8 cellular contexts compared by ENCODE assay signal in the genomic region with DNA sequence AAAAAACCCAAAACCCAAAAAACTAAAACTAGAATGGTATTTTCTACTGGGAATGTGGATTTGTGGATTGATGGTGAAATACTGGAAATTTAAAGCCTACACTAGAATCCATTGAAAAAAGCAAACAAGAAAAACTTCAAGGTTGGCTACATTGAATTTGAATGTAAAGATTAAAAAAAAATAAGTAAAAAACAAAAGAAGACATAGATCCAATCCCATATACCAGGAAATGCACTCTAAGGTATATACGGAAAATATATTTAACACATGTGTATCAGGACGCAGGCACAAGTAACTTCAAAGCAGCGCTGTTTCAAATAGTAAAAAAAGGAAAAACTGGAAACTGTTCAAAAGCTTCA. TPM values are rescaled to one million over a fixed set of nuclear protein-coding genes. Genes with fewer than 3 reads are reported as not detected.
DNase-seq lines count a peak whose midpoint lies in the region; ATAC-seq and TF ChIP-seq lines count a peak whose summit lies in the region.

No MANE protein-coding gene starts in this region.

- no peaks in the 10 kb centered on the region for H3K36me3 ChIP-seq in OCI-LY1 (ENCODE audit: insufficient read depth, low read length)
- H3K36me3 ChIP-seq in endodermal cell (ENCODE audit: control insufficient read depth, insufficient read depth, low read length), result no peaks in the 10 kb centered on the region
- no peaks in the 10 kb centered on the region for H3K36me3 ChIP-seq in neural progenitor cell

- DNase-seq in CD14-positive monocyte (ENCODE audit: low spot score) (no peak), endodermal cell (no peak), neural progenitor cell (ENCODE audit: low spot score) (no peak), NK-92 (lab: John Stamatoyannopoulos, UW; ENCODE audit: unreplicated experiment) (no peak), globus pallidus (ENCODE audit: low spot score) (no peak)

- peaks cover 16% of the 10 kb centered on the region for H3K4me1 Mint-ChIP-seq in CD14-positive monocyte
- peaks cover 12% of the 10 kb centered on the region for H3K4me1 Mint-ChIP-seq in endodermal cell
- peaks cover 16% of the 10 kb centered on the region for H3K4me1 Mint-ChIP-seq in neural progenitor cell

- peak overlapping the region in 3 of 7 donors; percentile 50 to 91 (median 77) for H3K27ac Mint-ChIP-seq in CD14-positive monocyte
- peak overlapping the region; percentile 68 for H3K27ac Mint-ChIP-seq in endodermal cell
- H3K27ac Mint-ChIP-seq in neural progenitor cell, result no peak overlapping the region

- intact Hi-C loops in CD14-positive monocyte (cut with micrococcal nuclease), result loop anchor here (2.0 to 10.0 kb wide), 3 partner anchors 66 to 234 kb away; partner anchors contain the start of genes NT5C3A (in 2 of the 2) and KBTBD2 (in 1 of the 2)

- H3K4me3 ChIP-seq in OCI-LY1 (ENCODE audit: low read depth, low read length, poor library complexity, severe bottlenecking), result peak overlapping the region; percentile 90
- peak overlapping the region; percentile 94 for H3K4me3 ChIP-seq in endodermal cell (ENCODE audit: low read length)
- peak overlapping the region; percentile 68 for H3K4me3 ChIP-seq in neural progenitor cell

- TF ChIP-seq CTCF in CD14-positive monocyte (IDR thresholded peaks at IDR 0.05), result no peak
- no peak for TF ChIP-seq CTCF in OCI-LY1 (IDR thresholded peaks at IDR 0.05; ENCODE audit: low read length)
- no peak for TF ChIP-seq CTCF in endodermal cell (conservative IDR thresholded peaks at IDR 0.05)
- TF ChIP-seq CTCF in neural progenitor cell (IDR thresholded peaks at IDR 0.05), result no peak

- H3K9me3 ChIP-seq in OCI-LY1 (ENCODE audit: low read length), result no peaks in the 10 kb centered on the region; the same call in 1 of the 2 replicates
- no peaks in the 10 kb centered on the region for H3K9me3 ChIP-seq in endodermal cell (ENCODE audit: control insufficient read depth, low read length)
- H3K9me3 ChIP-seq in neural progenitor cell (ENCODE audit: low read depth), result no peaks in the 10 kb centered on the region

- 0 to 3% methylated on average over 3 of the region's 3 CpGs for WGBS in endodermal cell (ENCODE audit: insufficient coverage in 1 of 2, insufficient read length in 1 of 2), 2 experiments

- H3K9me2 ChIP-seq in OCI-LY1 (ENCODE audit: low read depth, low read length), result no peaks in the 10 kb centered on the region

- no peaks in the 10 kb centered on the region for H4K20me1 ChIP-seq in OCI-LY1 (ENCODE audit: insufficient read depth, low read length)
- H4K20me1 ChIP-seq in neural progenitor cell (ENCODE audit: low read depth), result no peaks in the 10 kb centered on the region

- H3K27me3 Mint-ChIP-seq in CD14-positive monocyte (ENCODE audit: low read depth in 3 of 3) (no peaks in the 10 kb centered on the region), endodermal cell (ENCODE audit: insufficient read depth) (peaks cover 5% of the 10 kb centered on the region), neural progenitor cell (ENCODE audit: insufficient read depth, low read depth) (no peaks in the 10 kb centered on the region)

- no peaks in the 10 kb centered on the region for H3K27me3 ChIP-seq in OCI-LY1 (ENCODE audit: insufficient read depth, low read length)
- H3K27me3 ChIP-seq in endodermal cell (ENCODE audit: control insufficient read depth, insufficient read depth, low read length, poor library complexity, severe bottlenecking), result no peaks in the 10 kb centered on the region
- H3K27me3 ChIP-seq in neural progenitor cell, result no peaks in the 10 kb centered on the region

- H3F3A ChIP-seq in OCI-LY1 (ENCODE audit: insufficient read depth, low read length), result no peaks in the 10 kb centered on the region
- peaks cover 11% of the 10 kb centered on the region for H3F3A ChIP-seq in neural progenitor cell (ENCODE audit: low read depth)

- H3K9ac ChIP-seq in OCI-LY1 (ENCODE audit: low read length) (peak overlapping the region; percentile 77), endodermal cell (ENCODE audit: extremely low read depth, low read length, poor library complexity, severe bottlenecking) (peak overlapping the region; percentile 61), neural progenitor cell (peak overlapping the region; percentile 45)

- H3K4me1 ChIP-seq in OCI-LY1 (ENCODE audit: insufficient read depth, low read length, severe bottlenecking) (peaks cover 21% of the 10 kb centered on the region), endodermal cell (ENCODE audit: control insufficient read depth, insufficient read depth, low read length) (no peaks in the 10 kb centered on the region), neural progenitor cell (peaks cover 13% of the 10 kb centered on the region)

- H3K36me3 Mint-ChIP-seq in CD14-positive monocyte (no peaks in the 10 kb centered on the region), endodermal cell (ENCODE audit: low read depth) (no peaks in the 10 kb centered on the region), neural progenitor cell (peaks cover 2% of the 10 kb centered on the region)

- H3K4me3 Mint-ChIP-seq in CD14-positive monocyte, result peak overlapping the region; percentile 86 to 94
- H3K4me3 Mint-ChIP-seq in endodermal cell, result peak overlapping the region; percentile 90
- peak overlapping the region; percentile 97 for H3K4me3 Mint-ChIP-seq in neural progenitor cell

- H2AFZ ChIP-seq in OCI-LY1 (ENCODE audit: low read length), result peak overlapping the region; percentile 86
- H2AFZ ChIP-seq in neural progenitor cell (replicated peaks), result peak overlapping the region; percentile 93

- H3K79me2 ChIP-seq in OCI-LY1 (ENCODE audit: insufficient read depth, low read length) (no peaks in the 10 kb centered on the region), neural progenitor cell (ENCODE audit: low read depth) (no peaks in the 10 kb centered on the region)

- H3K4me2 ChIP-seq in OCI-LY1 (ENCODE audit: low read length) (peak overlapping the region; percentile 91), neural progenitor cell (peak overlapping the region; percentile 91)

- peaks cover 0 to 6% (median 0%) of the 10 kb centered on the region in 7 donors for H3K9me3 Mint-ChIP-seq in CD14-positive monocyte
- H3K9me3 Mint-ChIP-seq in endodermal cell, result no peaks in the 10 kb centered on the region
- H3K9me3 Mint-ChIP-seq in neural progenitor cell, result no peaks in the 10 kb centered on the region

- ATAC-seq in GM21723 (IDR thresholded peaks at IDR 0.05; ENCODE audit: unreplicated experiment) (no peak), GM21717 (IDR thresholded peaks at IDR 0.05; ENCODE audit: unreplicated experiment) (no peak)

- H3K27ac ChIP-seq in OCI-LY1 (ENCODE audit: low read depth, low read length, poor library complexity, severe bottlenecking) (no peak overlapping the region), endodermal cell (ENCODE audit: low read depth, low read length) (no peak overlapping the region), neural progenitor cell (no peak overlapping the region)

RNA-seq across cellular contexts. Expression of gene BBS9, which starts 0.8 kb away (rescaled TPM):
- 1 to 10 TPM; 6.8 to 7.5 TPM for polyA plus RNA-seq in CD14-positive monocyte
- total RNA-seq in endodermal cell, result 10 to 100 TPM; 20.7 to 21.6 TPM
- polyA plus RNA-seq in endodermal cell (2013, experiment 1 of 2), result 15.9 TPM
- 13.7 TPM for polyA plus RNA-seq in endodermal cell (2013, experiment 2 of 2)
- 40.3 and 52.3 TPM in 2 replicates for total RNA-seq in neural progenitor cell (ENCODE audit: low replicate concordance)

RNA-seq across cellular contexts. Expression of gene RP9, which starts 19.4 kb away (rescaled TPM):
- polyA plus RNA-seq in CD14-positive monocyte, result 1 to 10 TPM; 6.5 to 8.7 TPM
- total RNA-seq in endodermal cell (10 to 100 TPM; 15.0 to 18.0 TPM), neural progenitor cell (ENCODE audit: low replicate concordance) (11.0 and 29.4 TPM in 2 replicates)
- 21.7 TPM for polyA plus RNA-seq in endodermal cell (2013, experiment 1 of 2)
- 26.9 TPM for polyA plus RNA-seq in endodermal cell (2013, experiment 2 of 2)
